In the genomic region with DNA sequence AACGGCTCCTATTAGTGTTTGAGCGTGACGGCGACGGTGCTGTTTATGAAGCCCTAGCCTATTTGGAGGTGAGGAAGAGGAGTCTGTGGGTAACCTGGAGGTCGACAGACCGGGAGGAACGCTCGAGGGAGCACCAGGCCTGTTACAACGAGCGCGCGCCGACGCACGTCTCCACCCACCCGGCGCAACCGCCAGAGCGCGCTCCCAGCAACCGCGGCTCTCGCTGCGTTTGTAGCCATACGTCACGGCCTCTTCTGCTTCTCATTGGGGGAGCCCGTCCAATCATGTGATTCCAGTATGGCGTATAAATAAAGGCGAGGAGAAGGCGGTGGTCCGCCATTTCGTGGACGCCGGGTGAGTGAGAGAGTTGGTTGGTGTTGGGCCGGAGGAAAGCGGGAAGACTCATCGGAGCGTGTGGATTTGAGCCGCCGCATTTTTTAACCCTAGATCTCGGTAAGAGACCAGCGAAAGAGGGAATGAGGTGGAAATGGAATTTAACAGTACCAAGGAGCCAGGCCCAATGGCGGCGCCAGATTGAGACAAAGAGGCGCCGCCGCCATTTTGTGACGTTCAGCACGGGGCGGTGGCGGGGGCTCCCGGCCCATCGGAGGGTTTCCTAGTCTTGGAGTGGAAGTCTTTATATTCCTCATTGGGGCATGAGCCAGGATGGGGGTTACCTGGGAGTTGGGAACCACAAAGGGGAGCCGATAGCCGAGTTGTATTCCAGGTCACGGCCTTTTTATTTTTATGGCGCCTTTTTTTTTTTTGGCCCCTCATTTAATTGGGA, we compare ENCODE assay signal across 1 cellular context.
TF ChIP-seq lines count a peak whose summit lies in the region.

A gene (plus strand): TSS at position 334 of the 787 bp plus-strand sequence. CDS start 2,401 bp downstream, outside the sequence.

TF ChIP-seq in HepG2, 621 proteins besides CTCF, POLR2A, EP300 and RAD21 (continued from another document and continues in another):
- TF ChIP-seq, protein P1, sequence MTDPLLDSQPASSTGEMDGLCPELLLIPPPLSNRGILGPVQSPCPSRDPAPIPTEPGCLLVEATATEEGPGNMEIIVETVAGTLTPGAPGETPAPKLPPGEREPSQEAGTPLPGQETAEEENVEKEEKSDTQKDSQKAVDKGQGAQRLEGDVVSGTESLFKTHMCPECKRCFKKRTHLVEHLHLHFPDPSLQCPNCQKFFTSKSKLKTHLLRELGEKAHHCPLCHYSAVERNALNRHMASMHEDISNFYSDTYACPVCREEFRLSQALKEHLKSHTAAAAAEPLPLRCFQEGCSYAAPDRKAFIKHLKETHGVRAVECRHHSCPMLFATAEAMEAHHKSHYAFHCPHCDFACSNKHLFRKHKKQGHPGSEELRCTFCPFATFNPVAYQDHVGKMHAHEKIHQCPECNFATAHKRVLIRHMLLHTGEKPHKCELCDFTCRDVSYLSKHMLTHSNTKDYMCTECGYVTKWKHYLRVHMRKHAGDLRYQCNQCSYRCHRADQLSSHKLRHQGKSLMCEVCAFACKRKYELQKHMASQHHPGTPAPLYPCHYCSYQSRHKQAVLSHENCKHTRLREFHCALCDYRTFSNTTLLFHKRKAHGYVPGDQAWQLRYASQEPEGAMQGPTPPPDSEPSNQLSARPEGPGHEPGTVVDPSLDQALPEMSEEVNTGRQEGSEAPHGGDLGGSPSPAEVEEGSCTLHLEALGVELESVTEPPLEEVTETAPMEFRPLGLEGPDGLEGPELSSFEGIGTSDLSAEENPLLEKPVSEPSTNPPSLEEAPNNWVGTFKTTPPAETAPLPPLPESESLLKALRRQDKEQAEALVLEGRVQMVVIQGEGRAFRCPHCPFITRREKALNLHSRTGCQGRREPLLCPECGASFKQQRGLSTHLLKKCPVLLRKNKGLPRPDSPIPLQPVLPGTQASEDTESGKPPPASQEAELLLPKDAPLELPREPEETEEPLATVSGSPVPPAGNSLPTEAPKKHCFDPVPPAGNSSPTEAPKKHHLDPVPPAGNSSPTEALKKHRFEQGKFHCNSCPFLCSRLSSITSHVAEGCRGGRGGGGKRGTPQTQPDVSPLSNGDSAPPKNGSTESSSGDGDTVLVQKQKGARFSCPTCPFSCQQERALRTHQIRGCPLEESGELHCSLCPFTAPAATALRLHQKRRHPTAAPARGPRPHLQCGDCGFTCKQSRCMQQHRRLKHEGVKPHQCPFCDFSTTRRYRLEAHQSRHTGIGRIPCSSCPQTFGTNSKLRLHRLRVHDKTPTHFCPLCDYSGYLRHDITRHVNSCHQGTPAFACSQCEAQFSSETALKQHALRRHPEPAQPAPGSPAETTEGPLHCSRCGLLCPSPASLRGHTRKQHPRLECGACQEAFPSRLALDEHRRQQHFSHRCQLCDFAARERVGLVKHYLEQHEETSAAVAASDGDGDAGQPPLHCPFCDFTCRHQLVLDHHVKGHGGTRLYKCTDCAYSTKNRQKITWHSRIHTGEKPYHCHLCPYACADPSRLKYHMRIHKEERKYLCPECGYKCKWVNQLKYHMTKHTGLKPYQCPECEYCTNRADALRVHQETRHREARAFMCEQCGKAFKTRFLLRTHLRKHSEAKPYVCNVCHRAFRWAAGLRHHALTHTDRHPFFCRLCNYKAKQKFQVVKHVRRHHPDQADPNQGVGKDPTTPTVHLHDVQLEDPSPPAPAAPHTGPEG (CRISPR knock-in tag; IDR thresholded peaks at IDR 0.05) = no peak
- TF ChIP-seq, protein P2, sequence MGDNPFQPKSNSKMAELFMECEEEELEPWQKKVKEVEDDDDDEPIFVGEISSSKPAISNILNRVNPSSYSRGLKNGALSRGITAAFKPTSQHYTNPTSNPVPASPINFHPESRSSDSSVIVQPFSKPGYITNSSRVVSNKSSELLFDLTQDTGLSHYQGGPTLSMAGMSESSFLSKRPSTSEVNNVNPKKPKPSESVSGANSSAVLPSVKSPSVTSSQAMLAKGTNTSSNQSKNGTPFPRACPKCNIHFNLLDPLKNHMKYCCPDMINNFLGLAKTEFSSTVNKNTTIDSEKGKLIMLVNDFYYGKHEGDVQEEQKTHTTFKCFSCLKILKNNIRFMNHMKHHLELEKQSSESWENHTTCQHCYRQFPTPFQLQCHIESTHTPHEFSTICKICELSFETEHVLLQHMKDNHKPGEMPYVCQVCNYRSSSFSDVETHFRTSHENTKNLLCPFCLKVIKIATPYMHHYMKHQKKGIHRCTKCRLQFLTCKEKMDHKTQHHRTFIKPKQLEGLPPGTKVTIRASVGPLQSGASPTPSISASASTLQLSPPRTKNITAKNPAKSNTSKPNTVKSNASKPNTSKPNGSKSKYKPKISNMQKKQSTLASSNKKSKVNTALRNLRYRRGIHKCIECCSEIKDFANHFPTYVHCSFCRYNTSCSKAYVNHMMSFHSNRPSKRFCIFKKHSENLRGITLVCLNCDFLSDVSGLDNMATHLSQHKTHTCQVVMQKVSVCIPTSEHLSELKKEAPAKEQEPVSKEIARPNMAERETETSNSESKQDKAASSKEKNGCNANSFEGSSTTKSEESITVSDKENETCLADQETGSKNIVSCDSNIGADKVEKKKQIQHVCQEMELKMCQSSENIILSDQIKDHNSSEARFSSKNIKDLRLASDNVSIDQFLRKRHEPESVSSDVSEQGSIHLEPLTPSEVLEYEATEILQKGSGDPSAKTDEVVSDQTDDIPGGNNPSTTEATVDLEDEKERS (CRISPR knock-in tag; IDR thresholded peaks at IDR 0.05) = peak; percentile 95
- TF ChIP-seq ZSCAN22 (CRISPR knock-in tag; IDR thresholded peaks at IDR 0.05) = peak; percentile 28; the same call in 1 of the 2 replicates
- TF ChIP-seq, protein P3, sequence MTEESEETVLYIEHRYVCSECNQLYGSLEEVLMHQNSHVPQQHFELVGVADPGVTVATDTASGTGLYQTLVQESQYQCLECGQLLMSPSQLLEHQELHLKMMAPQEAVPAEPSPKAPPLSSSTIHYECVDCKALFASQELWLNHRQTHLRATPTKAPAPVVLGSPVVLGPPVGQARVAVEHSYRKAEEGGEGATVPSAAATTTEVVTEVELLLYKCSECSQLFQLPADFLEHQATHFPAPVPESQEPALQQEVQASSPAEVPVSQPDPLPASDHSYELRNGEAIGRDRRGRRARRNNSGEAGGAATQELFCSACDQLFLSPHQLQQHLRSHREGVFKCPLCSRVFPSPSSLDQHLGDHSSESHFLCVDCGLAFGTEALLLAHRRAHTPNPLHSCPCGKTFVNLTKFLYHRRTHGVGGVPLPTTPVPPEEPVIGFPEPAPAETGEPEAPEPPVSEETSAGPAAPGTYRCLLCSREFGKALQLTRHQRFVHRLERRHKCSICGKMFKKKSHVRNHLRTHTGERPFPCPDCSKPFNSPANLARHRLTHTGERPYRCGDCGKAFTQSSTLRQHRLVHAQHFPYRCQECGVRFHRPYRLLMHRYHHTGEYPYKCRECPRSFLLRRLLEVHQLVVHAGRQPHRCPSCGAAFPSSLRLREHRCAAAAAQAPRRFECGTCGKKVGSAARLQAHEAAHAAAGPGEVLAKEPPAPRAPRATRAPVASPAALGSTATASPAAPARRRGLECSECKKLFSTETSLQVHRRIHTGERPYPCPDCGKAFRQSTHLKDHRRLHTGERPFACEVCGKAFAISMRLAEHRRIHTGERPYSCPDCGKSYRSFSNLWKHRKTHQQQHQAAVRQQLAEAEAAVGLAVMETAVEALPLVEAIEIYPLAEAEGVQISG (CRISPR knock-in tag; IDR thresholded peaks at IDR 0.05) = peak; percentile 81
- TF ChIP-seq, protein P4, sequence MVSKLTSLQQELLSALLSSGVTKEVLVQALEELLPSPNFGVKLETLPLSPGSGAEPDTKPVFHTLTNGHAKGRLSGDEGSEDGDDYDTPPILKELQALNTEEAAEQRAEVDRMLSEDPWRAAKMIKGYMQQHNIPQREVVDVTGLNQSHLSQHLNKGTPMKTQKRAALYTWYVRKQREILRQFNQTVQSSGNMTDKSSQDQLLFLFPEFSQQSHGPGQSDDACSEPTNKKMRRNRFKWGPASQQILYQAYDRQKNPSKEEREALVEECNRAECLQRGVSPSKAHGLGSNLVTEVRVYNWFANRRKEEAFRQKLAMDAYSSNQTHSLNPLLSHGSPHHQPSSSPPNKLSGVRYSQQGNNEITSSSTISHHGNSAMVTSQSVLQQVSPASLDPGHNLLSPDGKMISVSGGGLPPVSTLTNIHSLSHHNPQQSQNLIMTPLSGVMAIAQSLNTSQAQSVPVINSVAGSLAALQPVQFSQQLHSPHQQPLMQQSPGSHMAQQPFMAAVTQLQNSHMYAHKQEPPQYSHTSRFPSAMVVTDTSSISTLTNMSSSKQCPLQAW (CRISPR knock-in tag; IDR thresholded peaks at IDR 0.05) = peak; percentile 62; the same call in 1 of the 2 replicates
- no peak for TF ChIP-seq ZNF180 (CRISPR knock-in tag; IDR thresholded peaks at IDR 0.05; ENCODE audit: borderline replicate concordance, low read depth)
- no peak for TF ChIP-seq ZNF253 (CRISPR knock-in tag; IDR thresholded peaks at IDR 0.05; ENCODE audit: borderline replicate concordance)
- peak; percentile 82; the same call in 1 of the 2 replicates for TF ChIP-seq ZNF251 (CRISPR knock-in tag; IDR thresholded peaks at IDR 0.05)
- peak; percentile 72; the same call in 1 of the 2 replicates for TF ChIP-seq ZNF567 (CRISPR knock-in tag; IDR thresholded peaks at IDR 0.05; ENCODE audit: borderline replicate concordance)
- peak; percentile 98 for TF ChIP-seq RBM39 (IDR thresholded peaks at IDR 0.05; ENCODE audit: low read depth, low read length, poor library complexity, severe bottlenecking)
- TF ChIP-seq, protein P5, sequence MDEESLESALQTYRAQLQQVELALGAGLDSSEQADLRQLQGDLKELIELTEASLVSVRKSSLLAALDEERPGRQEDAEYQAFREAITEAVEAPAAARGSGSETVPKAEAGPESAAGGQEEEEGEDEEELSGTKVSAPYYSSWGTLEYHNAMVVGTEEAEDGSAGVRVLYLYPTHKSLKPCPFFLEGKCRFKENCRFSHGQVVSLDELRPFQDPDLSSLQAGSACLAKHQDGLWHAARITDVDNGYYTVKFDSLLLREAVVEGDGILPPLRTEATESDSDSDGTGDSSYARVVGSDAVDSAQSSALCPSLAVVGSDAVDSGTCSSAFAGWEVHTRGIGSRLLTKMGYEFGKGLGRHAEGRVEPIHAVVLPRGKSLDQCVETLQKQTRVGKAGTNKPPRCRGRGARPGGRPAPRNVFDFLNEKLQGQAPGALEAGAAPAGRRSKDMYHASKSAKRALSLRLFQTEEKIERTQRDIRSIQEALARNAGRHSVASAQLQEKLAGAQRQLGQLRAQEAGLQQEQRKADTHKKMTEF (CRISPR knock-in tag; IDR thresholded peaks at IDR 0.05) = peak; percentile 97
- TF ChIP-seq RBFOX2 (IDR thresholded peaks at IDR 0.05; ENCODE audit: low read depth, low read length) = peak; percentile 99
- TF ChIP-seq FOXK1 (CRISPR knock-in tag; IDR thresholded peaks at IDR 0.05; ENCODE audit: borderline replicate concordance, low read depth) = peak; percentile 78; the same call in 1 of the 2 replicates
- peak; percentile 55; the same call in 1 of the 2 replicates for TF ChIP-seq ZFYVE20 (CRISPR knock-in tag; IDR thresholded peaks at IDR 0.05; ENCODE audit: borderline replicate concordance, low read depth)
- peak; percentile 76; the same call in 1 of the 2 replicates for TF ChIP-seq ZFP41 (CRISPR knock-in tag; IDR thresholded peaks at IDR 0.05; ENCODE audit: borderline replicate concordance)
- TF ChIP-seq U2AF1 (optimal IDR thresholded peaks at IDR 0.05; ENCODE audit: low read depth, low read length) = peak; percentile 92
- TF ChIP-seq ZNF292 (CRISPR knock-in tag; IDR thresholded peaks at IDR 0.05; ENCODE audit: borderline replicate concordance, low read depth) = peak; percentile 52; the same call in 1 of the 2 replicates
- TF ChIP-seq PRMT3 (CRISPR knock-in tag; IDR thresholded peaks at IDR 0.05; ENCODE audit: borderline replicate concordance, low read depth) = peak; percentile 91; the same call in 1 of the 2 replicates
- peak; percentile 90 for TF ChIP-seq SNAPC2 (CRISPR knock-in tag; IDR thresholded peaks at IDR 0.05)
- TF ChIP-seq, protein P6, sequence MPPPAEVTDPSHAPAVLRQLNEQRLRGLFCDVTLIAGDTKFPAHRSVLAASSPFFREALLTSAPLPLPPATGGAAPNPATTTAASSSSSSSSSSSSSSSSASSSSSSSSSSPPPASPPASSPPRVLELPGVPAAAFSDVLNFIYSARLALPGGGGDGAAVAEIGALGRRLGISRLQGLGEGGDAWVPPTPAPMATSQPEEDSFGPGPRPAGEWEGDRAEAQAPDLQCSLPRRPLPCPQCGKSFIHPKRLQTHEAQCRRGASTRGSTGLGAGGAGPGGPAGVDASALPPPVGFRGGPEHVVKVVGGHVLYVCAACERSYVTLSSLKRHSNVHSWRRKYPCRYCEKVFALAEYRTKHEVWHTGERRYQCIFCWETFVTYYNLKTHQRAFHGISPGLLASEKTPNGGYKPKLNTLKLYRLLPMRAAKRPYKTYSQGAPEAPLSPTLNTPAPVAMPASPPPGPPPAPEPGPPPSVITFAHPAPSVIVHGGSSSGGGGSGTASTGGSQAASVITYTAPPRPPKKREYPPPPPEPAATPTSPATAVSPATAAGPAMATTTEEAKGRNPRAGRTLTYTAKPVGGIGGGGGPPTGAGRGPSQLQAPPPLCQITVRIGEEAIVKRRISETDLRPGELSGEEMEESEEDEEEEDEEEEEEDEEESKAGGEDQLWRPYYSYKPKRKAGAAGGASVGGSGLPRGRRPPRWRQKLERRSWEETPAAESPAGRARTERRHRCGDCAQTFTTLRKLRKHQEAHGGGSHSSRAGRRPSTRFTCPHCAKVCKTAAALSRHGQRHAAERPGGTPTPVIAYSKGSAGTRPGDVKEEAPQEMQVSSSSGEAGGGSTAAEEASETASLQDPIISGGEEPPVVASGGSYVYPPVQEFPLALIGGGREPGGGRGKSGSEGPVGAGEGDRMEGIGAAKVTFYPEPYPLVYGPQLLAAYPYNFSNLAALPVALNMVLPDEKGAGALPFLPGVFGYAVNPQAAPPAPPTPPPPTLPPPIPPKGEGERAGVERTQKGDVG (CRISPR knock-in tag; IDR thresholded peaks at IDR 0.05; ENCODE audit: borderline replicate concordance) = peak; percentile 95
- TF ChIP-seq, protein P7, sequence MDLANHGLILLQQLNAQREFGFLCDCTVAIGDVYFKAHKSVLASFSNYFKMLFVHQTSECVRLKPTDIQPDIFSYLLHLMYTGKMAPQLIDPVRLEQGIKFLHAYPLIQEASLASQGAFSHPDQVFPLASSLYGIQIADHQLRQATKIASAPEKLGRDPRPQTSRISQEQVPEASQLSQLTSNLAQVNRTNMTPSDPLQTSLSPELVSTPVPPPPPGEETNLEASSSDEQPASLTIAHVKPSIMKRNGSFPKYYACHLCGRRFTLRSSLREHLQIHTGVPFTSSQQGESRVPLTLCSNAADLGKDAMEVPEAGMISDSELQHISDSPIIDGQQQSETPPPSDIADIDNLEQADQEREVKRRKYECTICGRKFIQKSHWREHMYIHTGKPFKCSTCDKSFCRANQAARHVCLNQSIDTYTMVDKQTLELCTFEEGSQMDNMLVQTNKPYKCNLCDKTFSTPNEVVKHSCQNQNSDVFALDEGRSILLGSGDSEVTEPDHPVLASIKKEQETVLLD (CRISPR knock-in tag; IDR thresholded peaks at IDR 0.05; ENCODE audit: low read depth) = no peak
- TF ChIP-seq NFATC3 (CRISPR knock-in tag; IDR thresholded peaks at IDR 0.05) = 0 out of 2 replicates have a peak, but pooled peaks have one; percentile 18
- 0 out of 2 replicates have a peak, but pooled peaks have one; percentile 14 for TF ChIP-seq PAX8 (CRISPR knock-in tag; IDR thresholded peaks at IDR 0.05; ENCODE audit: borderline replicate concordance)
- no peak for TF ChIP-seq ATRX (CRISPR knock-in tag; IDR thresholded peaks at IDR 0.05; ENCODE audit: borderline replicate concordance)
- no peak; the same call in 1 of the 2 replicates for TF ChIP-seq GPN1 (CRISPR knock-in tag; IDR thresholded peaks at IDR 0.05; ENCODE audit: borderline replicate concordance)
- TF ChIP-seq ELF4 (CRISPR knock-in tag; IDR thresholded peaks at IDR 0.05; ENCODE audit: borderline replicate concordance) = peak; percentile 50; the same call in 1 of the 2 replicates
- 0 out of 2 replicates have a peak, but pooled peaks have one; percentile 40 for TF ChIP-seq NCOA1 (CRISPR knock-in tag; IDR thresholded peaks at IDR 0.05)
- no peak for TF ChIP-seq CEBPB (IDR thresholded peaks at IDR 0.05; ENCODE audit: borderline replicate concordance, low read depth, low read length)
- TF ChIP-seq RCOR2 (CRISPR knock-in tag; IDR thresholded peaks at IDR 0.05) = peak; percentile 32; the same call in 1 of the 2 replicates
- no peak for TF ChIP-seq MATR3 (CRISPR knock-in tag; IDR thresholded peaks at IDR 0.05)
- peak; percentile 66 for TF ChIP-seq ZNF768 (CRISPR knock-in tag; IDR thresholded peaks at IDR 0.05)
- no peak for TF ChIP-seq NR1H2 (CRISPR knock-in tag; IDR thresholded peaks at IDR 0.05; ENCODE audit: borderline replicate concordance, low read depth)
